In the genomic region with DNA sequence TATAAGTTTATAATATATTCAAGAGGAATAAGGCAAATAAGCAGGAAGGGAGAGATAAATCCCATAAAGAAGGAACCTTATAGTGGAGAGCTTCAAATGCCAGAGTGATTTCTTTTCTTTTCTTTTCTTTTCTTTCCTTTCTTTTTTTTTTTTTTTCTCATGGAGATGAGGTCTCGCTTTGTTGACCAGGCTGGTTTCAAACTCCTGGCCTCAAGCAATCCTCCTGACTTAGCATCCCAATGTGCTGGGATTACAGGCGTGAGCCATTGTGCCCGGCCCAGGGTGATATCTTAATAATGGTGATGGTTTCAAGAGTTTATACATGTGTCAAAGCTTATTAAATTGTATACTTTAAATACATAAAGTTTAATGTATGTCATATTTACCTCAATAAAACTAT, we compare ENCODE assay signal across 1 cellular context.
TF ChIP-seq lines count a peak whose summit lies in the region.

No MANE protein-coding gene starts in this region.

TF ChIP-seq in H1, 55 proteins besides CTCF, POLR2A, EP300 and RAD21 (continued from another document):
- TF ChIP-seq SP1 (IDR thresholded peaks at IDR 0.05; ENCODE audit: low read depth, low read length), result no peak
- TF ChIP-seq SP2 (IDR thresholded peaks at IDR 0.05; ENCODE audit: low read length), result no peak
- TF ChIP-seq CHD2 (IDR thresholded peaks at IDR 0.05; ENCODE audit: low read length), result no peak
- TF ChIP-seq FOSL1 (IDR thresholded peaks at IDR 0.05; ENCODE audit: insufficient read depth, low read depth, low read length), result no peak
- TF ChIP-seq, protein P1, sequence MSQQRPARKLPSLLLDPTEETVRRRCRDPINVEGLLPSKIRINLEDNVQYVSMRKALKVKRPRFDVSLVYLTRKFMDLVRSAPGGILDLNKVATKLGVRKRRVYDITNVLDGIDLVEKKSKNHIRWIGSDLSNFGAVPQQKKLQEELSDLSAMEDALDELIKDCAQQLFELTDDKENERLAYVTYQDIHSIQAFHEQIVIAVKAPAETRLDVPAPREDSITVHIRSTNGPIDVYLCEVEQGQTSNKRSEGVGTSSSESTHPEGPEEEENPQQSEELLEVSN (IDR thresholded peaks at IDR 0.05), result no peak
- TF ChIP-seq SP4 (IDR thresholded peaks at IDR 0.05; ENCODE audit: low read length), result no peak
- no peak for TF ChIP-seq GTF2F1 (IDR thresholded peaks at IDR 0.05; ENCODE audit: borderline replicate concordance, low read depth, low read length)
- TF ChIP-seq CBX5 (IDR thresholded peaks at IDR 0.05; ENCODE audit: low read depth, low read length), result no peak
- TF ChIP-seq, protein P2, sequence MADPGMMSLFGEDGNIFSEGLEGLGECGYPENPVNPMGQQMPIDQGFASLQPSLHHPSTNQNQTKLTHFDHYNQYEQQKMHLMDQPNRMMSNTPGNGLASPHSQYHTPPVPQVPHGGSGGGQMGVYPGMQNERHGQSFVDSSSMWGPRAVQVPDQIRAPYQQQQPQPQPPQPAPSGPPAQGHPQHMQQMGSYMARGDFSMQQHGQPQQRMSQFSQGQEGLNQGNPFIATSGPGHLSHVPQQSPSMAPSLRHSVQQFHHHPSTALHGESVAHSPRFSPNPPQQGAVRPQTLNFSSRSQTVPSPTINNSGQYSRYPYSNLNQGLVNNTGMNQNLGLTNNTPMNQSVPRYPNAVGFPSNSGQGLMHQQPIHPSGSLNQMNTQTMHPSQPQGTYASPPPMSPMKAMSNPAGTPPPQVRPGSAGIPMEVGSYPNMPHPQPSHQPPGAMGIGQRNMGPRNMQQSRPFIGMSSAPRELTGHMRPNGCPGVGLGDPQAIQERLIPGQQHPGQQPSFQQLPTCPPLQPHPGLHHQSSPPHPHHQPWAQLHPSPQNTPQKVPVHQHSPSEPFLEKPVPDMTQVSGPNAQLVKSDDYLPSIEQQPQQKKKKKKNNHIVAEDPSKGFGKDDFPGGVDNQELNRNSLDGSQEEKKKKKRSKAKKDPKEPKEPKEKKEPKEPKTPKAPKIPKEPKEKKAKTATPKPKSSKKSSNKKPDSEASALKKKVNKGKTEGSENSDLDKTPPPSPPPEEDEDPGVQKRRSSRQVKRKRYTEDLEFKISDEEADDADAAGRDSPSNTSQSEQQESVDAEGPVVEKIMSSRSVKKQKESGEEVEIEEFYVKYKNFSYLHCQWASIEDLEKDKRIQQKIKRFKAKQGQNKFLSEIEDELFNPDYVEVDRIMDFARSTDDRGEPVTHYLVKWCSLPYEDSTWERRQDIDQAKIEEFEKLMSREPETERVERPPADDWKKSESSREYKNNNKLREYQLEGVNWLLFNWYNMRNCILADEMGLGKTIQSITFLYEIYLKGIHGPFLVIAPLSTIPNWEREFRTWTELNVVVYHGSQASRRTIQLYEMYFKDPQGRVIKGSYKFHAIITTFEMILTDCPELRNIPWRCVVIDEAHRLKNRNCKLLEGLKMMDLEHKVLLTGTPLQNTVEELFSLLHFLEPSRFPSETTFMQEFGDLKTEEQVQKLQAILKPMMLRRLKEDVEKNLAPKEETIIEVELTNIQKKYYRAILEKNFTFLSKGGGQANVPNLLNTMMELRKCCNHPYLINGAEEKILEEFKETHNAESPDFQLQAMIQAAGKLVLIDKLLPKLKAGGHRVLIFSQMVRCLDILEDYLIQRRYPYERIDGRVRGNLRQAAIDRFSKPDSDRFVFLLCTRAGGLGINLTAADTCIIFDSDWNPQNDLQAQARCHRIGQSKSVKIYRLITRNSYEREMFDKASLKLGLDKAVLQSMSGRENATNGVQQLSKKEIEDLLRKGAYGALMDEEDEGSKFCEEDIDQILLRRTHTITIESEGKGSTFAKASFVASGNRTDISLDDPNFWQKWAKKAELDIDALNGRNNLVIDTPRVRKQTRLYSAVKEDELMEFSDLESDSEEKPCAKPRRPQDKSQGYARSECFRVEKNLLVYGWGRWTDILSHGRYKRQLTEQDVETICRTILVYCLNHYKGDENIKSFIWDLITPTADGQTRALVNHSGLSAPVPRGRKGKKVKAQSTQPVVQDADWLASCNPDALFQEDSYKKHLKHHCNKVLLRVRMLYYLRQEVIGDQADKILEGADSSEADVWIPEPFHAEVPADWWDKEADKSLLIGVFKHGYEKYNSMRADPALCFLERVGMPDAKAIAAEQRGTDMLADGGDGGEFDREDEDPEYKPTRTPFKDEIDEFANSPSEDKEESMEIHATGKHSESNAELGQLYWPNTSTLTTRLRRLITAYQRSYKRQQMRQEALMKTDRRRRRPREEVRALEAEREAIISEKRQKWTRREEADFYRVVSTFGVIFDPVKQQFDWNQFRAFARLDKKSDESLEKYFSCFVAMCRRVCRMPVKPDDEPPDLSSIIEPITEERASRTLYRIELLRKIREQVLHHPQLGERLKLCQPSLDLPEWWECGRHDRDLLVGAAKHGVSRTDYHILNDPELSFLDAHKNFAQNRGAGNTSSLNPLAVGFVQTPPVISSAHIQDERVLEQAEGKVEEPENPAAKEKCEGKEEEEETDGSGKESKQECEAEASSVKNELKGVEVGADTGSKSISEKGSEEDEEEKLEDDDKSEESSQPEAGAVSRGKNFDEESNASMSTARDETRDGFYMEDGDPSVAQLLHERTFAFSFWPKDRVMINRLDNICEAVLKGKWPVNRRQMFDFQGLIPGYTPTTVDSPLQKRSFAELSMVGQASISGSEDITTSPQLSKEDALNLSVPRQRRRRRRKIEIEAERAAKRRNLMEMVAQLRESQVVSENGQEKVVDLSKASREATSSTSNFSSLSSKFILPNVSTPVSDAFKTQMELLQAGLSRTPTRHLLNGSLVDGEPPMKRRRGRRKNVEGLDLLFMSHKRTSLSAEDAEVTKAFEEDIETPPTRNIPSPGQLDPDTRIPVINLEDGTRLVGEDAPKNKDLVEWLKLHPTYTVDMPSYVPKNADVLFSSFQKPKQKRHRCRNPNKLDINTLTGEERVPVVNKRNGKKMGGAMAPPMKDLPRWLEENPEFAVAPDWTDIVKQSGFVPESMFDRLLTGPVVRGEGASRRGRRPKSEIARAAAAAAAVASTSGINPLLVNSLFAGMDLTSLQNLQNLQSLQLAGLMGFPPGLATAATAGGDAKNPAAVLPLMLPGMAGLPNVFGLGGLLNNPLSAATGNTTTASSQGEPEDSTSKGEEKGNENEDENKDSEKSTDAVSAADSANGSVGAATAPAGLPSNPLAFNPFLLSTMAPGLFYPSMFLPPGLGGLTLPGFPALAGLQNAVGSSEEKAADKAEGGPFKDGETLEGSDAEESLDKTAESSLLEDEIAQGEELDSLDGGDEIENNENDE (IDR thresholded peaks at IDR 0.05; ENCODE audit: insufficient replicate concordance, low read length), result no peak
- TF ChIP-seq TBP (IDR thresholded peaks at IDR 0.05; ENCODE audit: low read depth, low read length), result no peak
